8 cellular contexts compared by ENCODE assay signal in the genomic region with DNA sequence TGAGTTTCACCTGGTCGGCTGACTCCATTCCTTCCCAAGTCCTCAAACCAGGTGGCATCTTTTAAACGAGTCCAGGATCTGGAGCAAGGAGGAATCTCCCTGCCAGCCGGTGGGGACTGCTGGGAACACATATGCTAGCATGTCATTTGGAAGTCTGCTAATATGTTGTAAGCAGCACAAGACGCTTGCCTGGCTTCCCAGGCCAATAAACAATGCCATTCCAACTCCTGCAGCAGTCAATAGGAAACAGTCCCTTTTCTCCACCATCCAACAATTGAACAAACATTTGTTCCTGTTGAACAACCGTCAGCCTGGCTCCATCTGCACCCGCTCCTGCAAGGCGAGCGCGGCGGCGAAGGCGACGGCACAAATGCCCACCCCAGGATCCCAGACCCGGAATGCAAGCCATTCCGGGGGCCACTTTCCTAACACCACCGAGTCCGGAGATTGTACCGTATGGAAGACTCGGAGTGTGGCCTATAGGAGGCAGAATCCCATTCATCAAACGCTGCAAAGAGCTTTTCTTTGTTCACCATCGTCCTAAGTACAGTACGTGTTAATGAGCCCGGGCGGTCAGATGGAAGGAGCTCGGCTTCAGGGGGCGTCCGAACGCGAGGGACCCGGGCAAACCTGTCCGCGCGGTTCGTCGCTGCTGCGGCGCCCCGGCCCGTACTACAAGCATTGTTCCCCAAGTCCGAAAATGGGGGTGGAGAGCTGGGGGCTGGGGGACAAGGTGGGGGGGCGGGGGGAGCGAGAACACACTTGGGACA. TPM values are rescaled to one million over a fixed set of nuclear protein-coding genes. Genes with fewer than 3 reads are reported as not detected.
DNase-seq lines count a peak whose midpoint lies in the region; ATAC-seq, FAIRE-seq and TF ChIP-seq lines count a peak whose summit lies in the region.

No MANE protein-coding gene starts in this region.

- H3K27me3 Mint-ChIP-seq in T-helper 2 cell treated with Interferon-gamma antibody and Interleukin-4, amounts not matched to agents 5 μg/mL and 100 μg/mL, for 36 hours (ENCODE audit: low read depth) = peaks cover 14% of the 10 kb centered on the region

- peak overlapping the region; percentile 98 for H3K4me3 Mint-ChIP-seq in T-helper 2 cell treated with Interferon-gamma antibody and Interleukin-4, amounts not matched to agents 5 μg/mL and 100 μg/mL, for 36 hours

- TF ChIP-seq CTCF in ascending aorta (IDR thresholded peaks at IDR 0.05) = no peak

- DNase-seq in T-helper 2 cell treated with Interferon-gamma antibody and Interleukin-4, amounts not matched to agents 5 μg/mL and 100 μg/mL, for 36 hours (ENCODE audit: low spot score) = no peak
- DNase-seq in T-helper 2 cell (no peak), NCI-H1930 (lab: John Stamatoyannopoulos, UW) (peak; percentile 4 to 16), ascending aorta (ENCODE audit: low spot score in 2 of 2) (peak in 1 of 2 donors; percentile 68), small intestine (peak; percentile 60)
- DNase-seq in stimulated activated CD4-positive, alpha-beta T cell treated with anti-CD3 and anti-CD28 coated beads, Interleukin-4, amount 100 ng/mL, for 24 hours = no peak

- peaks cover 9% of the 10 kb centered on the region for H3K36me3 Mint-ChIP-seq in T-helper 2 cell treated with Interferon-gamma antibody and Interleukin-4, amounts not matched to agents 5 μg/mL and 100 μg/mL, for 36 hours (ENCODE audit: low read depth)

- H3K4me1 ChIP-seq in ascending aorta (peaks cover 0 to 47% of the 10 kb centered on the region in 2 donors), iPS-18a (ENCODE audit: control insufficient read depth, low read depth, low read length) (peaks cover 54% of the 10 kb centered on the region), small intestine (ENCODE audit: control insufficient read depth in 2 of 2, insufficient read depth in 1 of 2, low read depth in 1 of 2, low read length in 1 of 2) (peaks cover 18 to 19% of the 10 kb centered on the region in 2 donors)

- H3K9ac ChIP-seq in iPS-18a (ENCODE audit: low read length) = peak overlapping the region; percentile 55

- intact Hi-C loops in ascending aorta (cut with DNase I) = loop anchor here (1.0 to 10.0 kb wide), 8 partner anchors 49 to 1588 kb away; a partner anchor contains a TSS

- H3K9me3 ChIP-seq in ascending aorta = no peaks in the 10 kb centered on the region
- H3K9me3 ChIP-seq in iPS-18a (ENCODE audit: control insufficient read depth, low read depth, low read length) = no peaks in the 10 kb centered on the region
- H3K9me3 ChIP-seq in small intestine (ENCODE audit: control insufficient read depth, low read depth) = no peaks in the 10 kb centered on the region

- H3K4me3 ChIP-seq in ascending aorta (peak overlapping the region; percentile 74 to 80), iPS-18a (ENCODE audit: low read length) (peak overlapping the region; percentile 58), small intestine (ENCODE audit: low read depth in 1 of 2, low read length in 2 of 2) (peak overlapping the region; percentile 78 to 99)

- H3K27ac ChIP-seq in ascending aorta (peak overlapping the region; percentile 63 to 69), iPS-18a (ENCODE audit: low read length) (no peak overlapping the region), small intestine (ENCODE audit: low read depth in 1 of 2, low read length in 1 of 2) (peak overlapping the region; percentile 92 to 99)

- peak overlapping the region; percentile 80 for H3K27ac Mint-ChIP-seq in T-helper 2 cell treated with Interferon-gamma antibody and Interleukin-4, amounts not matched to agents 5 μg/mL and 100 μg/mL, for 36 hours

- H3K4me1 Mint-ChIP-seq in T-helper 2 cell treated with Interferon-gamma antibody and Interleukin-4, amounts not matched to agents 5 μg/mL and 100 μg/mL, for 36 hours (ENCODE audit: low read depth) = peaks cover 45% of the 10 kb centered on the region

- H3K27me3 ChIP-seq in ascending aorta (no peaks in the 10 kb centered on the region), iPS-18a (ENCODE audit: control insufficient read depth, insufficient read depth, low read length) (peaks cover 60% of the 10 kb centered on the region), small intestine (ENCODE audit: control insufficient read depth in 2 of 2, insufficient read depth in 2 of 2, low read length in 2 of 2) (no peaks in the 10 kb centered on the region)

- H3K36me3 ChIP-seq in ascending aorta (no peaks in the 10 kb centered on the region), iPS-18a (ENCODE audit: control insufficient read depth, low read depth, low read length) (no peaks in the 10 kb centered on the region), small intestine (ENCODE audit: control insufficient read depth in 2 of 2, insufficient read depth in 2 of 2, low read length in 2 of 2) (no peaks in the 10 kb centered on the region)

- no peaks in the 10 kb centered on the region for H3K9me3 Mint-ChIP-seq in T-helper 2 cell treated with Interferon-gamma antibody and Interleukin-4, amounts not matched to agents 5 μg/mL and 100 μg/mL, for 36 hours

- WGBS in small intestine, 3 donors = 2 to 6% (median 2%) methylated on average over 38 to 42 of the region's 42 CpGs

- FAIRE-seq in small intestine (lab: Jason Lieb, UNC) = no peak

- no peak for ATAC-seq in GM19328 (IDR thresholded peaks at IDR 0.05; ENCODE audit: unreplicated experiment)

RNA-seq across cellular contexts. Expression of a gene that starts 1.6 kb away (rescaled TPM):
- 52.5 TPM for total RNA-seq in ascending aorta
- polyA plus RNA-seq in small intestine = 10 to 100 TPM; 15.1 to 30.2 (median 18.8) TPM

RNA-seq across cellular contexts. Expression of a gene that starts 49.1 kb away (rescaled TPM):
- total RNA-seq in ascending aorta = 10.5 TPM
- 10 to 100 TPM in 2 of 3 donors, 1 to 10 TPM in 1; 9.6 to 13.2 (median 12.7) TPM for polyA plus RNA-seq in small intestine

RNA-seq across cellular contexts. Expression of a gene that starts 59.0 kb away (rescaled TPM):
- total RNA-seq in ascending aorta = 0.85 TPM
- polyA plus RNA-seq in small intestine = 10 to 100 TPM in 2 of 3 donors, 1 to 10 TPM in 1; 7.0 to 11.2 (median 10.6) TPM

Comparison
In these comparisons a context has a peak if more than half of its experiments do, and no peak if none do; other contexts are left out.
1. DNase-seq: peak in NCI-H1930 (2 of 2) and small intestine (single experiment); none in T-helper 2 cell treated with Interferon-gamma antibody and Interleukin-4, amounts not matched to agents 5 μg/mL and 100 μg/mL, for 36 hours (single experiment), T-helper 2 cell (0 of 5) and stimulated activated CD4-positive, alpha-beta T cell treated with anti-CD3 and anti-CD28 coated beads, Interleukin-4, amount 100 ng/mL, for 24 hours (single experiment).
2. Peak in every context shown above with its lines, with median percentiles within 50 percentile points of each other: H3K4me3 ChIP-seq.